In the genomic region with DNA sequence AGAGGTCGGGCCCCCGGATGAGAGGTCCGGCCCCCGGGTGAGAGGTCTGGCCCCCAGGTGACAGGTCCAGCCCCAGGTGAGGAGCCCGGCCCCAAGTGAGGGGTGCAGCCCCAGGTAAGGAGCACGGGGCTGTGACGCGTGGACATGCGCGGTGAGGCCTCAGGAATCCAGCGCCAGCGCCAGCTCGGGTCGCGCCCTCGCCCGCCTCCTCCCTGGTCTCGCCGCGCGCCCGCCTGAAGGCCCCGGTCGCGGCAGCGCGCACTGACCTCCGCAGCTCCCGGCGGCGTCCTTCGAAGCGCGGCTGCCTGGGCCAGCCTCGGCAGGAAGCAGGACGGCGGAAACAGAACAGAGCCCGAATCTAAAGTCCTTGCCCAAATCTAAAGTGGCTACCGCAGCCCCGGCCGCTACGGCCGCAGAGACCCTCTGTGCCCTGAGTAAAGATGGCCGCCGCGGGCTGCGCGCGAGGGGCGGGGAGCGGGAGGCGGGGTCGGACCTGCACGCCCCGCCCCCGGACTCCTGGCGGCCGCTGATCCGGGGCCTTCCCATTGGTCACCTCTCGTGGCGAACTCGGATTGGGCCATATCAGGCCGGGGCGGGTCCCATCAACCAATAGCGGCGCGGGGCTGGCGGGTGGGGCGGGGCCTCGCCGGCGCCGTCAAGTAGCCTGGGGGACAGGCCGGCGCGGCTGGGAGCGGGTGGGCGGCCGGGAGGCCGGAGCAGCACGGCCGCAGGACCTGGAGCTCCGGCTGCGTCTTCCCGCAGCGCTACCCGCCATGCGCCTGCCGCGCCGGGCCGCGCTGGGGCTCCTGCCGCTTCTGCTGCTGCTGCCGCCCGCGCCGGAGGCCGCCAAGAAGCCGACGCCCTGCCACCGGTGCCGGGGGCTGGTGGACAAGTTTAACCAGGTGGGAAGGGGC, we compare ENCODE assay signal across 7 cellular contexts. TPM values are rescaled to one million over a fixed set of nuclear protein-coding genes. Genes with fewer than 3 reads are reported as not detected.
DNase-seq lines count a peak whose midpoint lies in the region; ATAC-seq and TF ChIP-seq lines count a peak whose summit lies in the region.

Gene ALG12 (minus strand): TSS at position 442 of the 914 bp plus-strand sequence. CDS start 4,673 bp downstream, outside the sequence.
Gene CRELD2 (plus strand): TSS at position 638 of the 914 bp plus-strand sequence. CDS start 136 bp downstream, at position 774.

- H4K20me1 ChIP-seq in hepatocyte (ENCODE audit: insufficient read depth, poor library complexity, severe bottlenecking): no peaks in the 10 kb centered on the region

- H3K9me2 ChIP-seq in hepatocyte (replicated peaks; ENCODE audit: insufficient read depth): no peaks in the 10 kb centered on the region

- DNase-seq in NCI-H2081 treated with DMSO at 0.1 percent for 48 hours (lab: John Stamatoyannopoulos, UW) (peak; percentile 64), T1000 (lab: John Stamatoyannopoulos, UW) (peak; percentile 84), astrocyte of the hippocampus (ENCODE audit: low read depth, low spot score) (peak; percentile 99), hepatocyte (ENCODE audit: low spot score) (peak; percentile 99), retina (peak; percentile 99)

- WGBS in hepatocyte (ENCODE audit: low lambda C conversion rate, missing lambda C conversion rate): under 1% methylated on average over 55 of the region's 103 CpGs

- no peak for TF ChIP-seq CTCF in hepatocyte (IDR thresholded peaks at IDR 0.05; ENCODE audit: poor library complexity)

- H3K4me3 ChIP-seq in hepatocyte: peak within 1 kb of the TSS; percentile 46

- no peaks in the 10 kb centered on the region for H3K9me3 ChIP-seq in hepatocyte (ENCODE audit: low read depth)

- H3K27me3 ChIP-seq in hepatocyte: no peaks in the 10 kb centered on the region

- H3K36me3 ChIP-seq in hepatocyte (replicated peaks; ENCODE audit: insufficient read depth, low read depth): peaks cover 3% of the 10 kb centered on the region

- H3K79me2 ChIP-seq in hepatocyte: peaks cover 40% of the 10 kb centered on the region

- H3K27ac ChIP-seq in hepatocyte: peak within 1 kb of the TSS; percentile 96

- peak; percentile 93 for ATAC-seq in GM18511 (IDR thresholded peaks at IDR 0.05; ENCODE audit: unreplicated experiment)
- ATAC-seq in HG02981 (IDR thresholded peaks at IDR 0.05; ENCODE audit: unreplicated experiment): peak; percentile 89

- H2AFZ ChIP-seq in hepatocyte: peak within 1 kb of the TSS; percentile 58

- H3K4me2 ChIP-seq in hepatocyte: peak within 1 kb of the TSS; percentile 99

- peaks cover 13% of the 10 kb centered on the region for H3K4me1 ChIP-seq in hepatocyte (ENCODE audit: insufficient read depth)

RNA-seq across cellular contexts. Expression of gene ALG12, which starts in this region (rescaled TPM):
- total RNA-seq in hepatocyte: 22.4 and 30.8 TPM in 2 replicates
- 62.6 and 69.6 TPM in 2 replicates for polyA plus RNA-seq in hepatocyte

RNA-seq across cellular contexts. Expression of gene CRELD2, which starts in this region (rescaled TPM):
- 61.9 and 79.7 TPM in 2 replicates for total RNA-seq in hepatocyte
- 129 and 151 TPM in 2 replicates for polyA plus RNA-seq in hepatocyte

Comparison
In these comparisons a context has a peak if more than half of its experiments do, and no peak if none do; other contexts are left out.
1. Peak in every context shown above with its lines: DNase-seq, ATAC-seq, H3K4me3 ChIP-seq and H3K27ac ChIP-seq.